24 cellular contexts compared by ENCODE assay signal in genomic region chr13:110264685-110265275, GRCh38. TPM values are rescaled to one million over a fixed set of nuclear protein-coding genes. Genes with fewer than 3 reads are reported as not detected.
DNase-seq lines count a peak whose midpoint lies in the region; ATAC-seq, FAIRE-seq and TF ChIP-seq lines count a peak whose summit lies in the region.
"Had no signal": no experiment of that assay in that cellular context is flagged by ENCODE, and none has a peak within 500 bp of the region (broad histone marks: within the 10 kb centered on the region; RNA-seq: fewer than 3 reads in every experiment).

No MANE protein-coding gene starts in this region.

- H3K27ac ChIP-seq in astrocyte (ENCODE audit: low read depth, low read length): no peak overlapping the region
- peak overlapping the region in 3 of 4 donors; percentile 73 to 84 (median 73) for H3K27ac ChIP-seq in gastroesophageal sphincter
- peak overlapping the region; percentile 20 to 51 for H3K27ac ChIP-seq in ovary
- peak overlapping the region; percentile 74 to 79 for H3K27ac ChIP-seq in tibial artery
- peak overlapping the region in 2 of 5 donors; percentile 17 to 59 for H3K27ac ChIP-seq in adrenal gland
- H3K27ac ChIP-seq: HL-60, right lobe of liver had no signal

- H3K4me1 ChIP-seq in astrocyte (ENCODE audit: insufficient read depth, low read length) (peaks cover 37% of the 10 kb centered on the region), gastroesophageal sphincter (peaks cover 14 to 97% (median 45%) of the 10 kb centered on the region in 3 donors), ovary (ENCODE audit: insufficient read depth) (peaks cover 26% of the 10 kb centered on the region), tibial artery (peaks cover 5 to 100% (median 80%) of the 10 kb centered on the region in 4 donors), adrenal gland (replicated peaks in 1 of 2) (peaks cover 12 to 17% of the 10 kb centered on the region in 2 donors)

- H3K27ac Mint-ChIP-seq in astrocyte (ENCODE audit: unreplicated experiment): no peak overlapping the region
- H3K27ac Mint-ChIP-seq: activated CD4-positive, alpha-beta T cell treated with anti-CD3 and anti-CD28 coated beads for 36 hours had no signal

- H3K36me3 ChIP-seq in astrocyte (ENCODE audit: insufficient read depth, low read length) (peaks cover 19% of the 10 kb centered on the region), gastroesophageal sphincter (peaks cover 0 to 5% of the 10 kb centered on the region in 2 donors), ovary (no peaks in the 10 kb centered on the region), tibial artery (no peaks in the 10 kb centered on the region), adrenal gland (replicated peaks in 1 of 2) (no peaks in the 10 kb centered on the region)
- H3K36me3 ChIP-seq: right lobe of liver had no signal

- TF ChIP-seq CTCF in astrocyte (IDR thresholded peaks at IDR 0.05; ENCODE audit: insufficient read depth, low read depth, low read length) (no peak), gastroesophageal sphincter (IDR thresholded peaks at IDR 0.05) (no peak), ovary (IDR thresholded peaks at IDR 0.05) (no peak), tibial artery (IDR thresholded peaks at IDR 0.05) (no peak), adrenal gland (IDR thresholded peaks at IDR 0.05) (no peak)

- H3K27me3 Mint-ChIP-seq in astrocyte (ENCODE audit: low read depth, unreplicated experiment): no peaks in the 10 kb centered on the region

- peaks cover 25% of the 10 kb centered on the region for H3K36me3 Mint-ChIP-seq in astrocyte (ENCODE audit: low read depth, unreplicated experiment)

- TF ChIP-seq EP300 in gastroesophageal sphincter (IDR thresholded peaks at IDR 0.05) (no peak), ovary (IDR thresholded peaks at IDR 0.05) (no peak)

- H3K9ac ChIP-seq in astrocyte (ENCODE audit: low read length): no peak overlapping the region

- H3K27me3 ChIP-seq in astrocyte (ENCODE audit: insufficient read depth, low read length) (no peaks in the 10 kb centered on the region), gastroesophageal sphincter (no peaks in the 10 kb centered on the region), ovary (no peaks in the 10 kb centered on the region), tibial artery (no peaks in the 10 kb centered on the region), adrenal gland (no peaks in the 10 kb centered on the region)
- H3K27me3 ChIP-seq: right lobe of liver had no signal

- H3K4me3 Mint-ChIP-seq in astrocyte (ENCODE audit: unreplicated experiment): peak overlapping the region; percentile 9
- H3K4me3 Mint-ChIP-seq: activated CD4-positive, alpha-beta T cell treated with anti-CD3 and anti-CD28 coated beads for 36 hours had no signal

- WGBS in gastroesophageal sphincter (ENCODE audit: low coverage in 1 of 2), 2 donors: 74 to 78% methylated on average over 9 of the region's 12 CpGs
- 76 to 81% (median 77%) methylated on average over 12 of the region's 12 CpGs for WGBS in ovary, 3 donors
- 85 to 90% (median 88%) methylated on average over 12 of the region's 12 CpGs for WGBS in adrenal gland, 4 donors

- peaks cover 97% of the 10 kb centered on the region for H3K79me2 ChIP-seq in astrocyte (ENCODE audit: insufficient read depth, low read length)

- no peak overlapping the region for H2AFZ ChIP-seq in astrocyte (ENCODE audit: low read depth, low read length)

- no peak for DNase-seq in astrocyte (ENCODE audit: low read depth)
- no peak for DNase-seq in ovary
- DNase-seq in tibial artery: no peak
- no peak for DNase-seq in NCI-H1436 (lab: John Stamatoyannopoulos, UW)
- DNase-seq in adrenal gland: no peak
- DNase-seq in Ammon's horn (ENCODE audit: low spot score): no peak
- DNase-seq: activated CD4-positive, alpha-beta T cell treated with anti-CD3 and anti-CD28 coated beads for 36 hours; activated CD8-positive, alpha-beta memory T cell treated with anti-CD3 and anti-CD28 coated beads, Interleukin-2, amount 50 U/mL, for 4 hours; activated gamma-delta T cell; amniotic stem cell; foreskin melanocyte; KBM-7; mammary epithelial cell; NCI-H2107; NCI-H69; OCI-M1; right lobe of liver; stimulated activated CD4-positive, alpha-beta T cell treated with anti-CD3 and anti-CD28 coated beads, Interleukin-2, amount 100 ng/mL, for 48 hours; T-helper 9 cell had no signal

- intact Hi-C loops in ovary (cut with DNase I): no loop called here
- intact Hi-C loops in tibial artery (cut with DNase I; ENCODE audit: low total_unique reads): loop anchor here (5.0 kb wide), 1 partner anchor 33 kb away; no protein-coding TSS in a partner anchor
- intact Hi-C loops in adrenal gland (cut with DNase I): no loop called here

- no peaks in the 10 kb centered on the region for H3K9me3 Mint-ChIP-seq in astrocyte (ENCODE audit: unreplicated experiment)

- no peak overlapping the region for H3K4me2 ChIP-seq in astrocyte (ENCODE audit: low read length)

- no peak overlapping the region for H3K4me3 ChIP-seq in astrocyte (ENCODE audit: insufficient read depth, low read depth, low read length)
- H3K4me3 ChIP-seq in gastroesophageal sphincter: no peak overlapping the region
- no peak overlapping the region for H3K4me3 ChIP-seq in ovary
- no peak overlapping the region for H3K4me3 ChIP-seq in tibial artery
- no peak overlapping the region for H3K4me3 ChIP-seq in adrenal gland
- H3K4me3 ChIP-seq: right lobe of liver had no signal

- no peaks in the 10 kb centered on the region for H3K9me3 ChIP-seq in astrocyte (ENCODE audit: insufficient read depth, low read depth, low read length)
- no peaks in the 10 kb centered on the region for H3K9me3 ChIP-seq in gastroesophageal sphincter
- no peaks in the 10 kb centered on the region for H3K9me3 ChIP-seq in ovary
- no peaks in the 10 kb centered on the region for H3K9me3 ChIP-seq in tibial artery
- H3K9me3 ChIP-seq in adrenal gland (replicated peaks in 1 of 3): no peaks in the 10 kb centered on the region
- H3K9me3 ChIP-seq: right lobe of liver had no signal

- peaks cover 53% of the 10 kb centered on the region for H3K4me1 Mint-ChIP-seq in astrocyte (ENCODE audit: low read depth, unreplicated experiment)
- H3K4me1 Mint-ChIP-seq: activated CD4-positive, alpha-beta T cell treated with anti-CD3 and anti-CD28 coated beads for 36 hours had no signal

- TF ChIP-seq POLR2A in gastroesophageal sphincter (IDR thresholded peaks at IDR 0.05): no peak
- no peak for TF ChIP-seq POLR2A in ovary (IDR thresholded peaks at IDR 0.05)
- TF ChIP-seq POLR2A in adrenal gland (IDR thresholded peaks at IDR 0.05): no peak

- ATAC-seq in gastroesophageal sphincter: no peak
- ATAC-seq in GM21528 (IDR thresholded peaks at IDR 0.05; ENCODE audit: low FRiP score, unreplicated experiment): no peak
- ATAC-seq: activated CD4-positive, alpha-beta T cell treated with anti-CD3 and anti-CD28 coated beads for 36 hours had no signal

- H4K20me1 ChIP-seq in astrocyte (ENCODE audit: insufficient read depth, low read length): peaks cover 95% of the 10 kb centered on the region

- FAIRE-seq in astrocyte (lab: Jason Lieb, UNC): no peak
- FAIRE-seq: D721Med, G401.6 had no signal

RNA-seq across cellular contexts. Expression of gene COL4A1, which starts 42.2 kb away (rescaled TPM):
- total RNA-seq in astrocyte (2,489 and 3,103 TPM in 2 replicates), gastroesophageal sphincter (100 to 1,000 TPM; 278 to 618 (median 440) TPM), ovary (100 to 1,000 TPM in 3 of 7 donors, 10 to 100 TPM in 4; 42.3 to 106 (median 73.2) TPM), adrenal gland (100 to 1,000 TPM; 124 to 364 (median 207) TPM)
- polyA plus RNA-seq in ovary (100 to 1,000 TPM in 1 of 2 donors, 10 to 100 TPM in 1; 87.5 to 421 TPM), adrenal gland (100 to 1,000 TPM in 2 of 3 donors, 10 to 100 TPM in 1; 62.4 to 127 (median 121) TPM)

RNA-seq across cellular contexts. Expression of gene COL4A2, which starts 42.3 kb away (rescaled TPM):
- total RNA-seq in astrocyte (1,414 and 1,647 TPM in 2 replicates), gastroesophageal sphincter (100 to 1,000 TPM; 478 to 945 (median 543) TPM), ovary (100 to 1,000 TPM in 5 of 7 donors, 10 to 100 TPM in 2; 59.5 to 171 (median 120) TPM), adrenal gland (100 to 1,000 TPM; 114 to 852 (median 175) TPM)
- polyA plus RNA-seq in ovary (100 to 1,000 TPM; 136 to 164 TPM), adrenal gland (100 to 1,000 TPM in 1 of 3 donors, 10 to 100 TPM in 2; 70.9 to 168 (median 77.8) TPM)
- total RNA-seq: activated CD4-positive, alpha-beta T cell treated with anti-CD3 and anti-CD28 coated beads for 36 hours had no signal
